13 cellular contexts compared by ENCODE assay signal in genomic region chr17:42923472-42923871, GRCh38. TPM values are rescaled to one million over a fixed set of nuclear protein-coding genes. Genes with fewer than 3 reads are reported as not detected.
"Had no signal": no experiment of that assay in that cellular context is flagged by ENCODE, and none has a peak within 500 bp of the region (broad histone marks: within the 10 kb centered on the region; RNA-seq: fewer than 3 reads in every experiment).

No MANE protein-coding gene starts in this region.

RNA-seq across cellular contexts. Expression of gene G6PC1, which starts 22.9 kb away (rescaled TPM):
- total RNA-seq: heart right ventricle; kidney epithelial cell; left ventricle myocardium superior; lower lobe of right lung; mammary epithelial cell; naive thymus-derived CD8-positive, alpha-beta T cell; neural crest cell; osteoblast; psoas muscle; sigmoid colon; spleen; temporal lobe; upper lobe of left lung had no signal
